ENCODE assay signal across 1 cellular context in genomic region chr7:644381-645305, GRCh38.
TF ChIP-seq lines count a peak whose summit lies in the region.

No MANE protein-coding gene starts in this region.

TF ChIP-seq in H1, 55 proteins besides CTCF, POLR2A, EP300 and RAD21:
- TF ChIP-seq TCF12 (IDR thresholded peaks at IDR 0.05; ENCODE audit: low read depth, low read length) (no peak), TBP (IDR thresholded peaks at IDR 0.05; ENCODE audit: low read depth, low read length) (no peak)
